ENCODE assay signal across 8 cellular contexts in the genomic region with DNA sequence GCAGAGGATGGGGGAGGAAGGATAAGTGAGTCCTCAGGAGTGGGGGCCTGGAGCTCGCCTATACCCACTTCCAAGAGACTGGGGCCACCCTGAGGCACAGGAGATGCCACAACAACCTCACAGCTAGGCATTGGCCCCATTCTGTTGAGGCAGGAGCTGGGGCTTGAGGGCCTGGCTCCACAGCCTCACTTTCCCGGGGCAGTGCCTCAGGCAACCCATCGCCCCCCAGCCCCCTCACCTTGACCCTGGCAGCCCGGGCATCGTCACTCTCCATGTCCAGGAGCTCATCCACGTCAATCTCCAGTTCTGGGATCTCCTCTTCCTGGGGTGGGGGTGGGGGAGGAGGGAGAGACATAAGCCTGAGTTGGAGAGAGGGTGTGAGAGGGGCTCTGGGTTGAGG. TPM values are rescaled to one million over a fixed set of nuclear protein-coding genes. Genes with fewer than 3 reads are reported as not detected.
DNase-seq lines count a peak whose midpoint lies in the region; ATAC-seq and TF ChIP-seq lines count a peak whose summit lies in the region.

No MANE protein-coding gene starts in this region.

- no peaks in the 10 kb centered on the region for H4K20me1 ChIP-seq in SK-N-SH (ENCODE audit: insufficient read depth)

- no peak for TF ChIP-seq RAD21 in SK-N-SH (IDR thresholded peaks at IDR 0.05; ENCODE audit: low read length)

- no peak for TF ChIP-seq POLR2A in stomach (IDR thresholded peaks at IDR 0.05)

- H3K4me1 Mint-ChIP-seq in activated T-helper 17 cell treated with anti-CD3 and anti-CD28 coated beads, Interleukin-2, amount 50 U/mL, for 72 hours: peaks cover 9% of the 10 kb centered on the region

- 21% methylated on average over 5 of the region's 6 CpGs for WGBS in SK-N-SH (ENCODE audit: low lambda C conversion rate)
- WGBS in stomach, 5 donors: 15 to 30% (median 24%) methylated on average over 2 to 6 of the region's 6 CpGs

- peaks cover 65% of the 10 kb centered on the region for H3K36me3 Mint-ChIP-seq in activated T-helper 17 cell treated with anti-CD3 and anti-CD28 coated beads, Interleukin-2, amount 50 U/mL, for 72 hours (ENCODE audit: low read depth)

- no peak for TF ChIP-seq EP300 in SK-N-SH (IDR thresholded peaks at IDR 0.05; ENCODE audit: borderline replicate concordance in 1 of 2, low read depth in 1 of 2, low read length in 1 of 2)
- TF ChIP-seq EP300 in stomach (IDR thresholded peaks at IDR 0.05): no peak

- H3K79me2 ChIP-seq in SK-N-SH (ENCODE audit: insufficient read depth): peaks cover 48% of the 10 kb centered on the region

- H3K36me3 ChIP-seq in SK-N-SH (replicated peaks in 1 of 2; ENCODE audit: control insufficient read depth in 1 of 2, insufficient read depth in 2 of 2, low read length in 1 of 2) (peaks cover 10 to 14% of the 10 kb centered on the region in 2 experiments), stomach (peaks cover 14 to 18% (median 15%) of the 10 kb centered on the region in 4 donors)

- peak overlapping the region; percentile 89 for H3K27ac Mint-ChIP-seq in activated T-helper 17 cell treated with anti-CD3 and anti-CD28 coated beads, Interleukin-2, amount 50 U/mL, for 72 hours

- H3K4me2 ChIP-seq in SK-N-SH: peak overlapping the region; percentile 77

- H3K27ac ChIP-seq in SK-N-SH (ENCODE audit: low read depth in 2 of 2, low read length in 1 of 2): peak overlapping the region; percentile 63 to 89
- H3K27ac ChIP-seq in stomach: peak overlapping the region; percentile 76 to 93 (median 86)

- H3K9me3 ChIP-seq in SK-N-SH (no peaks in the 10 kb centered on the region), iPS-18c (ENCODE audit: control insufficient read depth, insufficient read depth, low read length) (no peaks in the 10 kb centered on the region), stomach (no peaks in the 10 kb centered on the region)

- ATAC-seq in SK-N-SH treated with all-trans-retinoic acid at 6 μM for 48 hours (no peak), GM18873 (IDR thresholded peaks at IDR 0.05; ENCODE audit: low FRiP score, unreplicated experiment) (no peak), GM21528 (IDR thresholded peaks at IDR 0.05; ENCODE audit: low FRiP score, unreplicated experiment) (no peak)
- no peak for ATAC-seq in activated T-helper 17 cell treated with anti-CD3 and anti-CD28 coated beads, Interleukin-2, amount 50 U/mL, for 72 hours (replicated peaks)

- H3K9me2 ChIP-seq in SK-N-SH: no peaks in the 10 kb centered on the region

- peak overlapping the region; percentile 95 for H3K4me3 Mint-ChIP-seq in activated T-helper 17 cell treated with anti-CD3 and anti-CD28 coated beads, Interleukin-2, amount 50 U/mL, for 72 hours

- H3K27me3 ChIP-seq in SK-N-SH (ENCODE audit: insufficient read depth): no peaks in the 10 kb centered on the region
- no peaks in the 10 kb centered on the region for H3K27me3 ChIP-seq in stomach

- POLR2A ChIA-PET in SK-N-SH (lab: Yijun Ruan, JAX): interaction anchor here (0.6 to 12.4 kb wide), 9 partner anchors 11 to 382 kb away, joined by 3 to 112 read pairs (median 3); partner anchors contain the start of gene ESRRA

- CTCF ChIA-PET in SK-N-SH (lab: Yijun Ruan, JAX): interaction anchor here (1.0 to 3.4 kb wide), 4 partner anchors 14 to 1085 kb away, joined by 3 to 14 read pairs (median 6); partner anchors contain the start of gene DNAJC4

- no peaks in the 10 kb centered on the region for H3K27me3 Mint-ChIP-seq in activated T-helper 17 cell treated with anti-CD3 and anti-CD28 coated beads, Interleukin-2, amount 50 U/mL, for 72 hours

- H3K4me1 ChIP-seq in SK-N-SH (ENCODE audit: control insufficient read depth in 1 of 2, insufficient read depth in 2 of 2, low read depth in 1 of 2, low read length in 1 of 2): peaks cover 14 to 42% of the 10 kb centered on the region in 2 experiments; a peak in 2 of 4 replicates
- H3K4me1 ChIP-seq in stomach: peaks cover 33 to 66% (median 60%) of the 10 kb centered on the region in 4 donors

- intact Hi-C loops in stomach (cut with DNase I; ENCODE audit: low total_unique reads): no loop called here

- H3K4me3 ChIP-seq in SK-N-SH (ENCODE audit: low read depth in 2 of 2, low read length in 1 of 2) (peak overlapping the region; percentile 75 to 98), iPS-18c (ENCODE audit: insufficient read depth, low read depth, low read length) (peak overlapping the region; percentile 95), stomach (peak overlapping the region; percentile 69 to 85 (median 74))

- H3K9ac ChIP-seq in SK-N-SH: peak overlapping the region; percentile 72; the same call in 1 of the 2 replicates

- H3K9me3 Mint-ChIP-seq in activated T-helper 17 cell treated with anti-CD3 and anti-CD28 coated beads, Interleukin-2, amount 50 U/mL, for 72 hours: no peaks in the 10 kb centered on the region

- DNase-seq in SK-N-SH (no peak), stomach (no peak), COLO829 (ENCODE audit: low spot score) (no peak)

- no peak for TF ChIP-seq CTCF in SK-N-SH (IDR thresholded peaks at IDR 0.05)
- TF ChIP-seq CTCF in stomach (IDR thresholded peaks at IDR 0.05): no peak

- no peak overlapping the region for H2AFZ ChIP-seq in SK-N-SH (ENCODE audit: low read depth)

- peaks cover 17% of the 10 kb centered on the region for H3F3A ChIP-seq in SK-N-SH (replicated peaks; ENCODE audit: insufficient read depth)

TF ChIP-seq in SK-N-SH, 30 proteins besides CTCF, POLR2A, EP300 and RAD21:
- TF ChIP-seq GATA2 (CRISPR knock-in tag; IDR thresholded peaks at IDR 0.05) (no peak), RCOR1 (IDR thresholded peaks at IDR 0.05; ENCODE audit: low read length) (no peak), FOSL2 (IDR thresholded peaks at IDR 0.05; ENCODE audit: borderline replicate concordance, low read depth) (no peak), CHD2 (IDR thresholded peaks at IDR 0.05; ENCODE audit: low read length, partially characterized antibody) (no peak), MEF2A (IDR thresholded peaks at IDR 0.05; ENCODE audit: borderline replicate concordance, low read depth) (no peak), MXI1 (IDR thresholded peaks at IDR 0.05; ENCODE audit: low read depth, low read length) (no peak), NFIC (IDR thresholded peaks at IDR 0.05; ENCODE audit: borderline replicate concordance) (no peak), NRF1 (IDR thresholded peaks at IDR 0.05; ENCODE audit: low read depth, low read length) (no peak), RFX5 (IDR thresholded peaks at IDR 0.05; ENCODE audit: low read length) (no peak), SIN3A (IDR thresholded peaks at IDR 0.05; ENCODE audit: borderline replicate concordance, low read depth, low read length) (no peak)

TF ChIP-seq in SK-N-SH treated with all-trans-retinoic acid at 6 μM for 48 hours, 23 proteins besides CTCF, POLR2A, EP300 and RAD21 (continues in another document):
- TF ChIP-seq PPARA (CRISPR knock-in tag; IDR thresholded peaks at IDR 0.05; ENCODE audit: borderline replicate concordance) (no peak), ZNF70 (CRISPR knock-in tag; IDR thresholded peaks at IDR 0.05) (no peak), ISL1 (CRISPR knock-in tag; IDR thresholded peaks at IDR 0.05) (no peak), GLIS3 (CRISPR knock-in tag; IDR thresholded peaks at IDR 0.05) (no peak), CSDC2 (CRISPR knock-in tag; IDR thresholded peaks at IDR 0.05) (no peak), CREB5 (CRISPR knock-in tag; IDR thresholded peaks at IDR 0.05; ENCODE audit: low read depth) (no peak)

RNA-seq across cellular contexts. Expression of gene PPP1R14B, which starts 1.8 kb away (rescaled TPM):
- polyA plus RNA-seq in SK-N-SH (2012; rRNA removed) (373 and 523 TPM in 2 replicates), stomach (100 to 1,000 TPM in 2 of 3 donors, 10 to 100 TPM in 1; 80.6 to 234 (median 190) TPM)
- 330 and 374 TPM in 2 replicates for polyA plus RNA-seq in SK-N-SH (2012; cell fraction: cytosol; rRNA removed)
- 234 and 283 TPM in 2 replicates for polyA plus RNA-seq in SK-N-SH (2012; cell fraction: nucleus; rRNA removed)
- 100 to 1,000 TPM; 236 to 276 TPM for total RNA-seq in activated T-helper 17 cell treated with anti-CD3 and anti-CD28 coated beads, Interleukin-2, amount 50 U/mL, for 72 hours
- total RNA-seq in stomach: 100 to 1,000 TPM in 1 of 5 donors, 10 to 100 TPM in 4; 39.3 to 179 (median 65.9) TPM

RNA-seq across cellular contexts. Expression of gene FKBP2, which starts 4.1 kb away (rescaled TPM):
- 84.8 and 127 TPM in 2 replicates for polyA plus RNA-seq in SK-N-SH (2012; rRNA removed)
- 87.0 and 100 TPM in 2 replicates for polyA plus RNA-seq in SK-N-SH (2012; cell fraction: cytosol; rRNA removed)
- 96.5 and 148 TPM in 2 replicates for polyA plus RNA-seq in SK-N-SH (2012; cell fraction: nucleus; rRNA removed)
- 10 to 100 TPM; 16.3 to 45.2 TPM for total RNA-seq in activated T-helper 17 cell treated with anti-CD3 and anti-CD28 coated beads, Interleukin-2, amount 50 U/mL, for 72 hours
- 10 to 100 TPM; 15.2 to 66.8 (median 47.7) TPM for total RNA-seq in stomach
- polyA plus RNA-seq in stomach: 100 to 1,000 TPM; 140 to 257 (median 251) TPM

RNA-seq across cellular contexts. Expression of gene PLCB3, which starts 6.4 kb away (rescaled TPM):
- 26.8 and 30.4 TPM in 2 replicates for polyA plus RNA-seq in SK-N-SH (2012; rRNA removed)
- 13.3 and 18.8 TPM in 2 replicates for polyA plus RNA-seq in SK-N-SH (2012; cell fraction: cytosol; rRNA removed)
- polyA plus RNA-seq in SK-N-SH (2012; cell fraction: nucleus; rRNA removed): 75.4 and 83.0 TPM in 2 replicates
- 10 to 100 TPM; 13.1 to 22.8 TPM for total RNA-seq in activated T-helper 17 cell treated with anti-CD3 and anti-CD28 coated beads, Interleukin-2, amount 50 U/mL, for 72 hours
- 100 to 1,000 TPM in 1 of 5 donors, 10 to 100 TPM in 4; 14.0 to 154 (median 27.4) TPM for total RNA-seq in stomach
- polyA plus RNA-seq in stomach: 10 to 100 TPM; 12.2 to 14.3 (median 14.1) TPM

RNA-seq across cellular contexts. Expression of gene VEGFB, which starts 10.6 kb away (rescaled TPM):
- polyA plus RNA-seq in SK-N-SH (2012; rRNA removed) (16.3 and 29.9 TPM in 2 replicates), stomach (100 to 1,000 TPM in 1 of 3 donors, 10 to 100 TPM in 2; 86.4 to 132 (median 97.7) TPM)
- polyA plus RNA-seq in SK-N-SH (2012; cell fraction: cytosol; rRNA removed): 31.2 and 40.8 TPM in 2 replicates
- 39.6 and 40.1 TPM in 2 replicates for polyA plus RNA-seq in SK-N-SH (2012; cell fraction: nucleus; rRNA removed)
- 10 to 100 TPM; 74.1 to 83.5 TPM for total RNA-seq in activated T-helper 17 cell treated with anti-CD3 and anti-CD28 coated beads, Interleukin-2, amount 50 U/mL, for 72 hours
- total RNA-seq in stomach: 100 to 1,000 TPM in 1 of 5 donors, 10 to 100 TPM in 3, 1 to 10 TPM in 1; 2.9 to 167 (median 17.4) TPM

RNA-seq across cellular contexts. Expression of gene DNAJC4, which starts 14.6 kb away (rescaled TPM):
- 46.9 and 52.1 TPM in 2 replicates for polyA plus RNA-seq in SK-N-SH (2012; rRNA removed)
- 18.5 and 31.6 TPM in 2 replicates for polyA plus RNA-seq in SK-N-SH (2012; cell fraction: cytosol; rRNA removed)
- 68.2 and 78.5 TPM in 2 replicates for polyA plus RNA-seq in SK-N-SH (2012; cell fraction: nucleus; rRNA removed)
- 10 to 100 TPM; 19.9 to 39.7 TPM for total RNA-seq in activated T-helper 17 cell treated with anti-CD3 and anti-CD28 coated beads, Interleukin-2, amount 50 U/mL, for 72 hours
- total RNA-seq in stomach: 10 to 100 TPM in 4 of 5 donors, 1 to 10 TPM in 1; 8.3 to 61.8 (median 14.9) TPM
- polyA plus RNA-seq in stomach: 100 to 1,000 TPM in 2 of 3 donors, 10 to 100 TPM in 1; 69.8 to 115 (median 106) TPM
